10 cellular contexts compared by ENCODE assay signal in genomic region chr10:79048639-79049550, GRCh38. TPM values are rescaled to one million over a fixed set of nuclear protein-coding genes. Genes with fewer than 3 reads are reported as not detected.
A peak's percentile ranks its signal among the peaks of the same experiment; 100 is the strongest.
DNase-seq lines count a peak whose midpoint lies in the region; ATAC-seq and TF ChIP-seq lines count a peak whose summit lies in the region.
"Had no signal": no experiment of that assay in that cellular context is flagged by ENCODE, and none has a peak within 500 bp of the region (broad histone marks: within the 10 kb centered on the region; RNA-seq: fewer than 3 reads in every experiment).

No MANE protein-coding gene starts in this region.

- no peak for TF ChIP-seq CTCF in HL-60 (IDR thresholded peaks at IDR 0.05; ENCODE audit: insufficient read depth, low read length)
- no peak for TF ChIP-seq CTCF in coronary artery (IDR thresholded peaks at IDR 0.05)
- no peak for TF ChIP-seq CTCF in osteoblast (IDR thresholded peaks at IDR 0.05; ENCODE audit: extremely low read depth, low read depth, low read length)
- no peak for TF ChIP-seq CTCF in GM10248 (IDR thresholded peaks at IDR 0.05; ENCODE audit: control extremely low read depth, extremely low read depth, low read depth, missing control alignments)

- H3K79me2 ChIP-seq in osteoblast (ENCODE audit: insufficient read depth, low read length), result no peaks in the 10 kb centered on the region

- H2AFZ ChIP-seq in osteoblast (ENCODE audit: low read length), result no peak overlapping the region

- H3K4me3 ChIP-seq in BLaER1, result peak overlapping the region; percentile 39; the same call in 1 of the 2 replicates
- no peak overlapping the region for H3K4me3 ChIP-seq in HL-60 (replicated peaks; ENCODE audit: insufficient read depth, low read length)
- no peak overlapping the region for H3K4me3 ChIP-seq in coronary artery
- H3K4me3 ChIP-seq in osteoblast (ENCODE audit: insufficient read depth, low read length), result no peak overlapping the region

- H3K4me1 ChIP-seq in BLaER1 (peaks cover 39% of the 10 kb centered on the region), osteoblast (ENCODE audit: insufficient read depth, low read length) (peaks cover 15% of the 10 kb centered on the region)

- peak overlapping the region; percentile 59; the same call in 1 of the 2 replicates for H3K9ac ChIP-seq in BLaER1

- CTCF ChIA-PET in GM10248 (lab: Yijun Ruan, JAX), result no interaction called here

- H3K27me3 ChIP-seq in BLaER1 (no peaks in the 10 kb centered on the region), HL-60 (ENCODE audit: insufficient read depth, poor library complexity, severe bottlenecking) (no peaks in the 10 kb centered on the region), osteoblast (ENCODE audit: insufficient read depth, low read length) (no peaks in the 10 kb centered on the region)

- H4K20me1 ChIP-seq in BLaER1, result no peaks in the 10 kb centered on the region
- H4K20me1 ChIP-seq in osteoblast (ENCODE audit: insufficient read depth, low read length), result no peaks in the 10 kb centered on the region

- no peak for ATAC-seq in HG02840 (IDR thresholded peaks at IDR 0.05; ENCODE audit: low FRiP score, unreplicated experiment)
- no peak for ATAC-seq in GM21447 (IDR thresholded peaks at IDR 0.05; ENCODE audit: unreplicated experiment)

- H3K27ac ChIP-seq in BLaER1 (peak overlapping the region; percentile 82), HL-60 (replicated peaks) (peak overlapping the region; percentile 54), coronary artery (peak overlapping the region in 1 of 2 donors; percentile 30), osteoblast (ENCODE audit: low read depth, low read length) (no peak overlapping the region)
- H3K27ac ChIP-seq: neutrophil had no signal

- DNase-seq in HL-60 (ENCODE audit: low read depth in 1 of 2, low spot score in 1 of 2), result no peak
- peak; percentile 72 for DNase-seq in coronary artery (ENCODE audit: low spot score)
- peak; percentile 67 for DNase-seq in osteoblast (ENCODE audit: insufficient read length, low spot score, missing footprints)
- DNase-seq in retina, result no peak
- no peak for DNase-seq in GM10248 (ENCODE audit: extremely low spot score)
- DNase-seq: C1 segment of cervical spinal cord had no signal

- H3K9me3 ChIP-seq in BLaER1 (no peaks in the 10 kb centered on the region), osteoblast (ENCODE audit: low read depth, low read length) (no peaks in the 10 kb centered on the region)
- H3K9me3 ChIP-seq: neutrophil had no signal

- H3K4me2 ChIP-seq in BLaER1, result peak overlapping the region; percentile 91
- H3K4me2 ChIP-seq in osteoblast (ENCODE audit: insufficient read depth, low read length), result no peak overlapping the region

- POLR2A ChIA-PET in GM10248 (lab: Yijun Ruan, JAX), result no interaction called here

- H3K36me3 ChIP-seq in BLaER1 (no peaks in the 10 kb centered on the region), osteoblast (ENCODE audit: insufficient read depth, low read length) (no peaks in the 10 kb centered on the region)
- H3K36me3 ChIP-seq: neutrophil had no signal

RNA-seq across cellular contexts. Expression of gene ZMIZ1, which starts 19.9 kb away (rescaled TPM):
- 40.9 and 50.4 TPM in 2 replicates for total RNA-seq in osteoblast

Comparison
In these comparisons a context has a peak if more than half of its experiments do, and no peak if none do; other contexts are left out.
1. DNase-seq: peak in coronary artery (single experiment) and osteoblast (single experiment); none in HL-60 (0 of 2), retina (single experiment) and GM10248 (single experiment).